1 cellular context compared by ENCODE assay signal in genomic region chr11:100687032-100687629, GRCh38.
TF ChIP-seq lines count a peak whose summit lies in the region.

Gene ARHGAP42, plus strand, starts transcription at chr11:100687288. Its CDS starts 391 bp downstream, at chr11:100687679.

TF ChIP-seq in GM12878, 131 proteins besides CTCF, POLR2A, EP300 and RAD21 (continued from another document):
- TF ChIP-seq ZBTB40 (IDR thresholded peaks at IDR 0.05; ENCODE audit: borderline replicate concordance) (no peak), EED (IDR thresholded peaks at IDR 0.05; ENCODE audit: low read depth) (no peak), ATF7 (IDR thresholded peaks at IDR 0.05; ENCODE audit: low read depth) (no peak), CEBPZ (IDR thresholded peaks at IDR 0.05; ENCODE audit: low read depth, low read length) (no peak), PAX8 (IDR thresholded peaks at IDR 0.05) (no peak), BMI1 (IDR thresholded peaks at IDR 0.05; ENCODE audit: borderline replicate concordance) (no peak), CBX5 (IDR thresholded peaks at IDR 0.05; ENCODE audit: low read depth) (no peak)
TF ChIP-seq in GM12878: peak in this region for 25.
